ENCODE assay signal across 10 cellular contexts in genomic region chr9:22622823-22623222, GRCh38.
"Had no signal": no experiment of that assay in that cellular context is flagged by ENCODE, and none has a peak within 500 bp of the region (broad histone marks: within the 10 kb centered on the region; RNA-seq: fewer than 3 reads in every experiment).

No MANE protein-coding gene starts in this region.

- H3K4me3 ChIP-seq: colonic mucosa, lower lobe of right lung, skin epidermis, thyroid gland had no signal

- H3K36me3 ChIP-seq: colonic mucosa, lower lobe of right lung, thyroid gland had no signal

- DNase-seq: activated naive CD4-positive, alpha-beta T cell; caudate nucleus; colonic mucosa; effector CD4-positive, alpha-beta T cell; lower lobe of right lung; midbrain; naive B cell; T-helper 9 cell; thyroid gland had no signal

- H3K9me3 ChIP-seq: colonic mucosa, lower lobe of right lung, thyroid gland had no signal

- H3K27ac ChIP-seq: colonic mucosa, lower lobe of right lung, skin epidermis, thyroid gland had no signal

- H3K4me1 ChIP-seq: colonic mucosa, lower lobe of right lung, thyroid gland had no signal
